25 cellular contexts compared by ENCODE assay signal in genomic region chr7:116544488-116544887, GRCh38. TPM values are rescaled to one million over a fixed set of nuclear protein-coding genes. Genes with fewer than 3 reads are reported as not detected.
A peak's percentile ranks its signal among the peaks of the same experiment; 100 is the strongest.
DNase-seq lines count a peak whose midpoint lies in the region; ATAC-seq and TF ChIP-seq lines count a peak whose summit lies in the region.
"Had no signal": no experiment of that assay in that cellular context is flagged by ENCODE, and none has a peak within 500 bp of the region (broad histone marks: within the 10 kb centered on the region; RNA-seq: fewer than 3 reads in every experiment).

No MANE protein-coding gene starts in this region.

- H3K9ac ChIP-seq in mammary epithelial cell (ENCODE audit: insufficient read depth, low read length): no peak overlapping the region
- H3K9ac ChIP-seq: BLaER1 had no signal

- POLR2A ChIA-PET in MCF 10A (lab: Yijun Ruan, JAX): interaction anchor here (1.1 to 1.4 kb wide), 5 partner anchors 8 to 27 kb away, joined by 3 to 4 read pairs (median 4); no protein-coding TSS in a partner anchor

- peaks cover 97% of the 10 kb centered on the region for H3K79me2 ChIP-seq in mammary epithelial cell (ENCODE audit: insufficient read depth, low read length)

- CTCF ChIA-PET in MCF 10A (lab: Yijun Ruan, JAX) (interaction anchor here (0.6 kb wide), 1 partner anchor 1273 kb away, joined by 3 read pairs; no protein-coding TSS in a partner anchor), mammary epithelial cell (lab: Charles Lee; ENCODE audit: low non-redundant PET) (no interaction called here)

- intact Hi-C loops in MCF 10A (cut with micrococcal nuclease) (no loop called here), mammary epithelial cell (cut with micrococcal nuclease) (no loop called here), esophagus squamous epithelium (cut with DNase I) (no loop called here), psoas muscle (cut with DNase I) (no loop called here)

- H3K27me3 ChIP-seq in mammary epithelial cell (ENCODE audit: insufficient read depth, low read length) (no peaks in the 10 kb centered on the region), esophagus squamous epithelium (no peaks in the 10 kb centered on the region), psoas muscle (ENCODE audit: insufficient read depth in 3 of 3, low read length in 2 of 3) (no peaks in the 10 kb centered on the region), upper lobe of left lung (no peaks in the 10 kb centered on the region)
- H3K27me3 ChIP-seq: BLaER1, cardiac muscle cell, pancreas had no signal

- no TSS peak for BruUV-seq in MCF 10A (replicated peaks; lab: Mats Ljungman, UMichigan)
- no TSS peak for BruUV-seq in mammary epithelial cell (replicated peaks; lab: Mats Ljungman, UMichigan)

- H3K9me3 Mint-ChIP-seq in MCF 10A (ENCODE audit: unreplicated experiment): no peaks in the 10 kb centered on the region
- H3K9me3 Mint-ChIP-seq in activated T-cell treated with anti-CD3 and anti-CD28 coated beads, Interleukin-2, amount 50 U/mL, for 24 hours: no peaks in the 10 kb centered on the region
- H3K9me3 Mint-ChIP-seq: natural killer cell; stimulated activated memory B cell treated with anti-CD40 and anti-IgM and Interleukin-4, amounts not matched to agents 10 μg/mL and 1 μg/mL and 100 μg/mL, for 72 hours had no signal

- H3K27ac ChIP-seq in mammary epithelial cell (ENCODE audit: insufficient read depth, low read depth, low read length) (no peak overlapping the region), esophagus squamous epithelium (peak overlapping the region in 3 of 4 donors; percentile 42 to 53 (median 43)), psoas muscle (peak overlapping the region; percentile 2), upper lobe of left lung (peak overlapping the region in 3 of 4 donors; percentile 15 to 69 (median 47))
- H3K27ac ChIP-seq: BLaER1, cardiac muscle cell, pancreas had no signal

- H3K36me3 ChIP-seq in mammary epithelial cell (ENCODE audit: insufficient read depth, low read length) (peaks cover 81% of the 10 kb centered on the region), esophagus squamous epithelium (no peaks in the 10 kb centered on the region), psoas muscle (ENCODE audit: insufficient read depth in 1 of 2, low read depth in 1 of 2) (peaks cover 0 to 9% of the 10 kb centered on the region in 2 donors), upper lobe of left lung (peaks cover 0 to 24% (median 0%) of the 10 kb centered on the region in 4 donors)
- H3K36me3 ChIP-seq: BLaER1, cardiac muscle cell, pancreas had no signal

- no peak for DNase-seq in MCF 10A (ENCODE audit: unreplicated experiment)
- no peak for DNase-seq in mammary epithelial cell
- DNase-seq in esophagus squamous epithelium (lab: John Stamatoyannopoulos, UW): no peak
- no peak for DNase-seq in psoas muscle
- DNase-seq in upper lobe of left lung: no peak
- no peak for DNase-seq in T-helper 1 cell
- DNase-seq in NCI-H1436 (lab: John Stamatoyannopoulos, UW): no peak
- DNase-seq in activated T-cell treated with anti-CD3 and anti-CD28 coated beads, Interleukin-2, amount 50 U/mL, for 24 hours: no peak
- DNase-seq: activated CD4-positive, CD25-positive, alpha-beta regulatory T cell treated with anti-CD3 and anti-CD28 coated beads, Interleukin-2, amount 50 U/mL, for 72 hours; activated naive CD4-positive, alpha-beta T cell treated with Interleukin-2 at 50 U/mL for 16 hours; activated T-cell treated with anti-CD3 and anti-CD28 coated beads, Interleukin-2, amount 50 U/mL, for 48 hours; amniotic stem cell; Caco-2; dermis blood vessel endothelial cell; DND-41; kidney glomerular epithelial cell; natural killer cell; NCI-H1048; NCI-H187 treated with DMSO at 0.1 percent for 48 hours; NCI-H69; pancreas had no signal

- no peak overlapping the region for H2AFZ ChIP-seq in mammary epithelial cell (ENCODE audit: low read depth, low read length)

- no peaks in the 10 kb centered on the region for H3K9me3 ChIP-seq in mammary epithelial cell (replicated peaks; ENCODE audit: insufficient read depth, low read length)
- no peaks in the 10 kb centered on the region for H3K9me3 ChIP-seq in esophagus squamous epithelium
- H3K9me3 ChIP-seq in psoas muscle: no peaks in the 10 kb centered on the region
- H3K9me3 ChIP-seq in upper lobe of left lung: no peaks in the 10 kb centered on the region
- H3K9me3 ChIP-seq: BLaER1, Caco-2, pancreas had no signal

- in situ Hi-C loops in mammary epithelial cell (cut with MboI; ENCODE audit: low sequenced_read_pairs in 2 of 2): loop anchor here in 1 of 2 donors (25.0 kb wide), 1 partner anchor 382 kb away; no protein-coding TSS in a partner anchor

- TF ChIP-seq POLR2A in esophagus squamous epithelium (IDR thresholded peaks at IDR 0.05): no peak
- no peak for TF ChIP-seq POLR2A in upper lobe of left lung (IDR thresholded peaks at IDR 0.05)

- H3K4me3 Mint-ChIP-seq in MCF 10A (ENCODE audit: unreplicated experiment): no peak overlapping the region
- no peak overlapping the region for H3K4me3 Mint-ChIP-seq in activated T-cell treated with anti-CD3 and anti-CD28 coated beads, Interleukin-2, amount 50 U/mL, for 24 hours
- H3K4me3 Mint-ChIP-seq: natural killer cell; stimulated activated memory B cell treated with anti-CD40 and anti-IgM and Interleukin-4, amounts not matched to agents 10 μg/mL and 1 μg/mL and 100 μg/mL, for 72 hours had no signal

- dilution Hi-C loops in mammary epithelial cell (cut with HindIII; ENCODE audit: low sequenced_read_pairs): no loop called here

- H4K20me1 ChIP-seq in mammary epithelial cell (ENCODE audit: insufficient read depth, low read length): no peaks in the 10 kb centered on the region
- H4K20me1 ChIP-seq: BLaER1 had no signal

- no peak overlapping the region for H3K4me2 ChIP-seq in mammary epithelial cell (ENCODE audit: insufficient read depth, low read depth, low read length)
- H3K4me2 ChIP-seq: BLaER1 had no signal

- H3K4me3 ChIP-seq in mammary epithelial cell (replicated peaks in 1 of 3; ENCODE audit: insufficient read depth in 1 of 3, low read depth in 2 of 3, low read length in 3 of 3) (no peak overlapping the region), esophagus squamous epithelium (no peak overlapping the region), psoas muscle (no peak overlapping the region), upper lobe of left lung (no peak overlapping the region)
- H3K4me3 ChIP-seq: BLaER1, cardiac muscle cell, pancreas, skin epidermis had no signal

- no peak for ATAC-seq in psoas muscle
- no peak for ATAC-seq in upper lobe of left lung (ENCODE audit: low FRiP score in 2 of 2)
- ATAC-seq: natural killer cell; pancreas; stimulated activated memory B cell treated with anti-CD40 and anti-IgM and Interleukin-4, amounts not matched to agents 10 μg/mL and 1 μg/mL and 100 μg/mL, for 72 hours had no signal

- H3K4me1 ChIP-seq in mammary epithelial cell (ENCODE audit: insufficient read depth, low read length) (no peaks in the 10 kb centered on the region), esophagus squamous epithelium (peaks cover 0 to 39% (median 16%) of the 10 kb centered on the region in 3 donors), psoas muscle (peaks cover 6% of the 10 kb centered on the region), upper lobe of left lung (peaks cover 10 to 47% (median 25%) of the 10 kb centered on the region in 4 donors)
- H3K4me1 ChIP-seq: BLaER1, pancreas had no signal

- peaks cover 93% of the 10 kb centered on the region for H3K36me3 Mint-ChIP-seq in MCF 10A (ENCODE audit: insufficient read depth, unreplicated experiment)
- H3K36me3 Mint-ChIP-seq in activated T-cell treated with anti-CD3 and anti-CD28 coated beads, Interleukin-2, amount 50 U/mL, for 24 hours (ENCODE audit: low read depth): no peaks in the 10 kb centered on the region
- H3K36me3 Mint-ChIP-seq: natural killer cell; stimulated activated memory B cell treated with anti-CD40 and anti-IgM and Interleukin-4, amounts not matched to agents 10 μg/mL and 1 μg/mL and 100 μg/mL, for 72 hours had no signal

- no peak for TF ChIP-seq EP300 in upper lobe of left lung (IDR thresholded peaks at IDR 0.05)

- H3K4me1 Mint-ChIP-seq in MCF 10A (ENCODE audit: insufficient read depth, unreplicated experiment): peaks cover 61% of the 10 kb centered on the region
- H3K4me1 Mint-ChIP-seq in activated T-cell treated with anti-CD3 and anti-CD28 coated beads, Interleukin-2, amount 50 U/mL, for 24 hours (ENCODE audit: low read depth): peaks cover 5% of the 10 kb centered on the region
- H3K4me1 Mint-ChIP-seq: natural killer cell had no signal

- peak overlapping the region; percentile 83 for H3K27ac Mint-ChIP-seq in MCF 10A (ENCODE audit: low read depth, unreplicated experiment)
- no peak overlapping the region for H3K27ac Mint-ChIP-seq in activated T-cell treated with anti-CD3 and anti-CD28 coated beads, Interleukin-2, amount 50 U/mL, for 24 hours
- H3K27ac Mint-ChIP-seq: natural killer cell; stimulated activated memory B cell treated with anti-CD40 and anti-IgM and Interleukin-4, amounts not matched to agents 10 μg/mL and 1 μg/mL and 100 μg/mL, for 72 hours had no signal

- H3K27me3 Mint-ChIP-seq in MCF 10A (ENCODE audit: insufficient read depth, unreplicated experiment): no peaks in the 10 kb centered on the region
- peaks cover 25% of the 10 kb centered on the region for H3K27me3 Mint-ChIP-seq in activated T-cell treated with anti-CD3 and anti-CD28 coated beads, Interleukin-2, amount 50 U/mL, for 24 hours

- WGBS in mammary epithelial cell (ENCODE audit: low coverage, missing lambda C conversion rate): 100% methylated on average over 1 of the region's 1 CpG
- WGBS in esophagus squamous epithelium, 2 donors: 78 to 88% methylated on average over 1 of the region's 1 CpG
- 83 to 89% (median 84%) methylated on average over 1 of the region's 1 CpG for WGBS in psoas muscle, 3 donors
- WGBS in upper lobe of left lung, 2 donors: 39 to 47% methylated on average over 1 of the region's 1 CpG

- TF ChIP-seq CTCF in MCF 10A (IDR thresholded peaks at IDR 0.05; ENCODE audit: unreplicated experiment) (no peak), mammary epithelial cell (conservative IDR thresholded peaks at IDR 0.05 in 1 of 2, IDR thresholded peaks at IDR 0.05 in 1 of 2; ENCODE audit: extremely low read depth in 1 of 2, insufficient read depth in 1 of 2, low read depth in 1 of 2, low read length in 2 of 2) (no peak), esophagus squamous epithelium (IDR thresholded peaks at IDR 0.05) (no peak), psoas muscle (IDR thresholded peaks at IDR 0.05) (no peak), upper lobe of left lung (IDR thresholded peaks at IDR 0.05) (no peak)

RNA-seq across cellular contexts. Expression of gene CAV1, which starts 19.7 kb away (rescaled TPM):
- total RNA-seq in MCF 10A (2022) (225 and 267 TPM in 2 replicates), mammary epithelial cell (100 to 1,000 TPM; 485 to 894 TPM), esophagus squamous epithelium (100 to 1,000 TPM in 2 of 4 donors, 10 to 100 TPM in 2; 21.7 to 171 (median 86.8) TPM), psoas muscle (100 to 1,000 TPM in 1 of 4 donors, 10 to 100 TPM in 3; 59.0 to 120 (median 66.7) TPM), upper lobe of left lung (100 to 1,000 TPM; 207 to 951 (median 552) TPM)
- polyA plus RNA-seq in mammary epithelial cell (1,604 TPM), psoas muscle (10 to 100 TPM; 57.6 to 70.1 (median 69.0) TPM)
- polyA minus RNA-seq in mammary epithelial cell: 2,169 TPM
- total RNA-seq: natural killer cell had no signal

RNA-seq across cellular contexts. Expression of gene CAV2, which starts 45.0 kb away (rescaled TPM):
- total RNA-seq in MCF 10A (2022) (155 and 171 TPM in 2 replicates), mammary epithelial cell (100 to 1,000 TPM; 253 to 385 TPM), esophagus squamous epithelium (10 to 100 TPM; 31.8 to 85.3 (median 73.4) TPM), psoas muscle (10 to 100 TPM; 12.8 to 20.1 (median 19.2) TPM), upper lobe of left lung (100 to 1,000 TPM in 5 of 6 donors, 10 to 100 TPM in 1; 56.6 to 385 (median 183) TPM)
- polyA plus RNA-seq in mammary epithelial cell (402 TPM), psoas muscle (10 to 100 TPM; 10.9 to 15.7 (median 11.7) TPM)
- polyA minus RNA-seq in mammary epithelial cell: 674 TPM
